Comparison of ENCODE assay signal across 24 cellular contexts in genomic region chr13:110322828-110323171, GRCh38. TPM values are rescaled to one million over a fixed set of nuclear protein-coding genes. Genes with fewer than 3 reads are reported as not detected.
DNase-seq lines count a peak whose midpoint lies in the region; ATAC-seq, FAIRE-seq and TF ChIP-seq lines count a peak whose summit lies in the region.
"Had no signal": no experiment of that assay in that cellular context is flagged by ENCODE, and none has a peak within 500 bp of the region (broad histone marks: within the 10 kb centered on the region; RNA-seq: fewer than 3 reads in every experiment).

No MANE protein-coding gene starts in this region.

- FAIRE-seq in astrocyte (lab: Jason Lieb, UNC): peak; percentile 23
- FAIRE-seq in HTR-8/SVneo (lab: Jason Lieb, UNC): no peak
- FAIRE-seq: A204.1, G401.6, GM18507 had no signal

- H2AFZ ChIP-seq in astrocyte (ENCODE audit: low read depth, low read length): no peak overlapping the region
- no peak overlapping the region for H2AFZ ChIP-seq in mesenchymal stem cell (ENCODE audit: low read depth, low read length)

- no peak for TF ChIP-seq EP300 in stomach (IDR thresholded peaks at IDR 0.05)

- no peak overlapping the region for H2BK12ac ChIP-seq in mesenchymal stem cell (ENCODE audit: low read length in 2 of 2)

- peaks cover 86% of the 10 kb centered on the region for H3K4me1 Mint-ChIP-seq in astrocyte (ENCODE audit: low read depth, unreplicated experiment)
- peaks cover 9% of the 10 kb centered on the region for H3K4me1 Mint-ChIP-seq in Calu3 (ENCODE audit: low read depth, unreplicated experiment)
- H3K4me1 Mint-ChIP-seq: stimulated activated naive B cell treated with anti-CD40 and anti-IgM and Interleukin-4, amounts not matched to agents 10 μg/mL and 1 μg/mL and 100 μg/mL, for 72 hours had no signal

- H2BK120ac ChIP-seq in mesenchymal stem cell (ENCODE audit: low read depth, low read length): no peak overlapping the region

- no peak overlapping the region for H3K23ac ChIP-seq in mesenchymal stem cell (ENCODE audit: low read length in 2 of 2)

- TF ChIP-seq CTCF in A673 (conservative IDR thresholded peaks at IDR 0.05; ENCODE audit: low read depth, low read length) (no peak), astrocyte (IDR thresholded peaks at IDR 0.05; ENCODE audit: insufficient read depth, low read depth, low read length) (no peak), stomach (IDR thresholded peaks at IDR 0.05) (no peak), Calu3 (IDR thresholded peaks at IDR 0.05; ENCODE audit: unreplicated experiment) (no peak)

- H2AK5ac ChIP-seq in mesenchymal stem cell (ENCODE audit: low read length, severe bottlenecking): peak overlapping the region; percentile 97

- H3K9ac ChIP-seq in astrocyte (ENCODE audit: low read length) (peak overlapping the region; percentile 45), mesenchymal stem cell (ENCODE audit: low read length) (no peak overlapping the region)
- H3K9ac ChIP-seq: SK-N-SH had no signal

- no peaks in the 10 kb centered on the region for H3K9me3 ChIP-seq in A673 (ENCODE audit: low read depth, low read length, poor library complexity, severe bottlenecking)
- no peaks in the 10 kb centered on the region for H3K9me3 ChIP-seq in astrocyte (ENCODE audit: insufficient read depth, low read depth, low read length)
- H3K9me3 ChIP-seq in mesenchymal stem cell (ENCODE audit: control insufficient read depth, low read length): no peaks in the 10 kb centered on the region
- no peaks in the 10 kb centered on the region for H3K9me3 ChIP-seq in stomach
- H3K9me3 ChIP-seq: BE2C, SK-N-SH, spleen had no signal

- no peak for ATAC-seq in SK-N-SH treated with all-trans-retinoic acid at 6 μM for 48 hours
- ATAC-seq: stimulated activated naive B cell treated with anti-CD40 and anti-IgM and Interleukin-4, amounts not matched to agents 10 μg/mL and 1 μg/mL and 100 μg/mL, for 72 hours had no signal

- no peak for DNase-seq in A673 (ENCODE audit: low spot score)
- no peak for DNase-seq in astrocyte (ENCODE audit: low read depth)
- DNase-seq in mesenchymal stem cell: no peak
- no peak for DNase-seq in stomach
- DNase-seq in HTR-8/SVneo (ENCODE audit: insufficient read length, low spot score): no peak
- no peak for DNase-seq in DMS79 (lab: John Stamatoyannopoulos, UW)
- no peak for DNase-seq in Calu3
- DNase-seq: activated CD4-positive, alpha-beta T cell treated with anti-CD3 and anti-CD28 coated beads for 4 hours; activated naive CD4-positive, alpha-beta T cell; activated T-cell treated with anti-CD3 and anti-CD28 coated beads, Interleukin-2, amount 50 U/mL, for 24 hours; BE2C; Kasumi-1; NCI-H187 treated with DMSO at 0.1 percent for 48 hours; SK-N-SH; spleen; stimulated activated CD4-positive, alpha-beta T cell treated with anti-CD3 and anti-CD28 coated beads, Interleukin-2, amount 100 ng/mL, for 48 hours; stimulated activated naive B cell treated with anti-CD40 and anti-IgM and Interleukin-4, amounts not matched to agents 10 μg/mL and 1 μg/mL and 100 μg/mL, for 72 hours had no signal

- no peaks in the 10 kb centered on the region for H3K27me3 Mint-ChIP-seq in astrocyte (ENCODE audit: low read depth, unreplicated experiment)
- no peaks in the 10 kb centered on the region for H3K27me3 Mint-ChIP-seq in Calu3 (ENCODE audit: unreplicated experiment)

- H3K14ac ChIP-seq in mesenchymal stem cell (ENCODE audit: low read length in 2 of 2): no peak overlapping the region

- no peak overlapping the region for H3K4ac ChIP-seq in mesenchymal stem cell (ENCODE audit: low read depth in 1 of 2, low read length in 2 of 2)

- H3K4me1 ChIP-seq in A673 (ENCODE audit: insufficient read depth, low read length, poor library complexity, severe bottlenecking): peaks cover 97% of the 10 kb centered on the region
- H3K4me1 ChIP-seq in astrocyte (ENCODE audit: insufficient read depth, low read length): peaks cover 88% of the 10 kb centered on the region
- peaks cover 51% of the 10 kb centered on the region for H3K4me1 ChIP-seq in mesenchymal stem cell (ENCODE audit: control insufficient read depth, insufficient read depth, low read depth, low read length)
- H3K4me1 ChIP-seq in stomach: peaks cover 0 to 90% (median 54%) of the 10 kb centered on the region in 4 donors
- H3K4me1 ChIP-seq: BE2C had no signal

- H3K4me3 ChIP-seq in A673 (ENCODE audit: low read depth, low read length, poor library complexity, severe bottlenecking) (no peak overlapping the region), astrocyte (ENCODE audit: insufficient read depth, low read depth, low read length) (no peak overlapping the region), mesenchymal stem cell (ENCODE audit: insufficient read depth in 1 of 2, low read depth in 1 of 2, low read length in 2 of 2) (no peak overlapping the region), stomach (no peak overlapping the region)
- H3K4me3 ChIP-seq: lung, spleen had no signal

- peaks cover 4% of the 10 kb centered on the region for H4K20me1 ChIP-seq in astrocyte (ENCODE audit: insufficient read depth, low read length)

- POLR2A ChIA-PET in A673 (lab: Charles Lee; ENCODE audit: low non-redundant PET): no interaction called here

- no peak for TF ChIP-seq POLR2A in stomach (IDR thresholded peaks at IDR 0.05)

- H2BK5ac ChIP-seq in mesenchymal stem cell (ENCODE audit: low read depth, low read length, poor library complexity, severe bottlenecking): peak overlapping the region; percentile 93

- 79% methylated on average over 6 of the region's 7 CpGs for WGBS in mesenchymal stem cell
- 71 to 94% (median 86%) methylated on average over 7 of the region's 7 CpGs for WGBS in stomach, 5 donors

- peak overlapping the region; percentile 36 for H4K8ac ChIP-seq in mesenchymal stem cell (ENCODE audit: low read length)

- H2BK15ac ChIP-seq in mesenchymal stem cell (ENCODE audit: low read depth, poor library complexity, severe bottlenecking): no peak overlapping the region

- no peaks in the 10 kb centered on the region for H3K9me3 Mint-ChIP-seq in astrocyte (ENCODE audit: unreplicated experiment)
- H3K9me3 Mint-ChIP-seq in Calu3 (ENCODE audit: low read depth, unreplicated experiment): no peaks in the 10 kb centered on the region
- H3K9me3 Mint-ChIP-seq: activated T-cell treated with anti-CD3 and anti-CD28 coated beads, Interleukin-2, amount 50 U/mL, for 24 hours; stimulated activated naive B cell treated with anti-CD40 and anti-IgM and Interleukin-4, amounts not matched to agents 10 μg/mL and 1 μg/mL and 100 μg/mL, for 72 hours had no signal

- H3K27me3 ChIP-seq in A673 (replicated peaks; ENCODE audit: insufficient read depth, low read depth, low read length, poor library complexity) (no peaks in the 10 kb centered on the region), astrocyte (ENCODE audit: insufficient read depth, low read length) (no peaks in the 10 kb centered on the region), mesenchymal stem cell (ENCODE audit: control insufficient read depth in 1 of 2, insufficient read depth in 1 of 2, low read length in 2 of 2) (no peaks in the 10 kb centered on the region), stomach (no peaks in the 10 kb centered on the region)

- H3K27ac ChIP-seq in A673 (ENCODE audit: low read depth, low read length, poor library complexity, severe bottlenecking) (peak overlapping the region; percentile 24), astrocyte (ENCODE audit: low read depth, low read length) (peak overlapping the region; percentile 79), mesenchymal stem cell (ENCODE audit: low read length, poor library complexity, severe bottlenecking) (peak overlapping the region; percentile 98), stomach (peak overlapping the region in 4 of 5 donors; percentile 60 to 92 (median 73))

- BruUV-seq in A673 (replicated peaks; lab: Mats Ljungman, UMichigan) (no TSS peak), Calu3 (replicated peaks; lab: Mats Ljungman, UMichigan) (no TSS peak)

- H3K4me2 ChIP-seq in astrocyte (ENCODE audit: low read length) (peak overlapping the region; percentile 33), mesenchymal stem cell (ENCODE audit: low read length, poor library complexity, severe bottlenecking) (no peak overlapping the region)
- H3K4me2 ChIP-seq: SK-N-SH had no signal

- intact Hi-C loops in A673 (cut with micrococcal nuclease; ENCODE audit: unreplicated experiment) (loop anchor here (5.0 to 10.0 kb wide), 2 partner anchors 95 to 392 kb away; partner anchors contain the start of gene ING1), stomach (cut with DNase I; ENCODE audit: low total_unique reads) (no loop called here), Calu3 (cut with micrococcal nuclease; ENCODE audit: unreplicated experiment) (no loop called here)

- peaks cover 88% of the 10 kb centered on the region for H3K79me2 ChIP-seq in astrocyte (ENCODE audit: insufficient read depth, low read length)

- H3K36me3 ChIP-seq in A673 (ENCODE audit: insufficient read depth, low read length, poor library complexity, severe bottlenecking): no peaks in the 10 kb centered on the region
- H3K36me3 ChIP-seq in astrocyte (ENCODE audit: insufficient read depth, low read length): peaks cover 15% of the 10 kb centered on the region
- peaks cover 0 to 33% of the 10 kb centered on the region in 2 experiments for H3K36me3 ChIP-seq in mesenchymal stem cell (ENCODE audit: control insufficient read depth in 1 of 2, insufficient read depth in 2 of 2, low read depth in 1 of 2, low read length in 2 of 2)
- H3K36me3 ChIP-seq in stomach: no peaks in the 10 kb centered on the region
- H3K36me3 ChIP-seq: BE2C had no signal

- H4K91ac ChIP-seq in mesenchymal stem cell (ENCODE audit: low read length): peak overlapping the region; percentile 35

- CTCF ChIA-PET in A673 (lab: Charles Lee): no interaction called here
- CTCF ChIA-PET in Calu3 (lab: Charles Lee): no interaction called here

- H3K79me1 ChIP-seq in mesenchymal stem cell (replicated peaks; ENCODE audit: low read length, poor library complexity, severe bottlenecking): no peaks in the 10 kb centered on the region

- H3K18ac ChIP-seq in mesenchymal stem cell (ENCODE audit: low read depth in 1 of 2, low read length in 2 of 2): peak overlapping the region in 1 of 2 experiments; percentile 11

- H3K27ac Mint-ChIP-seq in astrocyte (ENCODE audit: unreplicated experiment) (peak overlapping the region; percentile 81), Calu3 (ENCODE audit: unreplicated experiment) (no peak overlapping the region)
- H3K27ac Mint-ChIP-seq: activated T-cell treated with anti-CD3 and anti-CD28 coated beads, Interleukin-2, amount 50 U/mL, for 24 hours; stimulated activated naive B cell treated with anti-CD40 and anti-IgM and Interleukin-4, amounts not matched to agents 10 μg/mL and 1 μg/mL and 100 μg/mL, for 72 hours had no signal

- H3K4me3 Mint-ChIP-seq in astrocyte (ENCODE audit: unreplicated experiment): peak overlapping the region; percentile 37
- no peak overlapping the region for H3K4me3 Mint-ChIP-seq in Calu3 (ENCODE audit: low read depth, unreplicated experiment)
- H3K4me3 Mint-ChIP-seq: activated T-cell treated with anti-CD3 and anti-CD28 coated beads, Interleukin-2, amount 50 U/mL, for 24 hours; stimulated activated naive B cell treated with anti-CD40 and anti-IgM and Interleukin-4, amounts not matched to agents 10 μg/mL and 1 μg/mL and 100 μg/mL, for 72 hours had no signal

- peaks cover 45% of the 10 kb centered on the region for H3K36me3 Mint-ChIP-seq in astrocyte (ENCODE audit: low read depth, unreplicated experiment)
- H3K36me3 Mint-ChIP-seq in Calu3 (ENCODE audit: insufficient read depth, unreplicated experiment): no peaks in the 10 kb centered on the region
- H3K36me3 Mint-ChIP-seq: stimulated activated naive B cell treated with anti-CD40 and anti-IgM and Interleukin-4, amounts not matched to agents 10 μg/mL and 1 μg/mL and 100 μg/mL, for 72 hours had no signal

RNA-seq across cellular contexts. Expression of gene COL4A2, which starts 15.7 kb away (rescaled TPM):
- total RNA-seq in A673 (2021) (184 and 193 TPM in 2 replicates), astrocyte (1,414 and 1,647 TPM in 2 replicates), stomach (100 to 1,000 TPM; 134 to 531 (median 366) TPM), Calu3 (2022) (0.42 and 1.0 TPM in 2 replicates)
- 2,099 TPM for polyA plus RNA-seq in mesenchymal stem cell (2013, experiment 1 of 2)
- 2,053 TPM for polyA plus RNA-seq in mesenchymal stem cell (2013, experiment 2 of 2)
- 10 to 100 TPM; 24.0 to 96.6 (median 38.4) TPM for polyA plus RNA-seq in stomach
- total RNA-seq: activated CD8-positive, alpha-beta memory T cell treated with anti-CD3 and anti-CD28 coated beads for 36 hours; T-helper 2 cell treated with Interferon-gamma antibody and Interleukin-4, amounts not matched to agents 100 ng/mL and 5 ng/mL, for 36 hours had no signal

RNA-seq across cellular contexts. Expression of gene COL4A1, which starts 15.8 kb away (rescaled TPM):
- total RNA-seq in A673 (2021): 83.9 and 86.0 TPM in 2 replicates
- total RNA-seq in astrocyte: 2,489 and 3,103 TPM in 2 replicates
- 2,271 TPM for polyA plus RNA-seq in mesenchymal stem cell (2013, experiment 1 of 2)
- 2,270 TPM for polyA plus RNA-seq in mesenchymal stem cell (2013, experiment 2 of 2)
- 100 to 1,000 TPM; 132 to 798 (median 175) TPM for total RNA-seq in stomach
- polyA plus RNA-seq in stomach: 10 to 100 TPM; 18.8 to 59.0 (median 30.6) TPM
- total RNA-seq in Calu3 (2022): 0.12 TPM in 1 of 2 replicates, not detected in the other
- total RNA-seq: activated CD8-positive, alpha-beta memory T cell treated with anti-CD3 and anti-CD28 coated beads for 36 hours; T-helper 2 cell treated with Interferon-gamma antibody and Interleukin-4, amounts not matched to agents 100 ng/mL and 5 ng/mL, for 36 hours had no signal

Comparison
In these comparisons a context has a peak if more than half of its experiments do, and no peak if none do; other contexts are left out.
1. H3K27ac ChIP-seq: peak in every context shown above with its lines; median percentile 98 in mesenchymal stem cell; 79 in astrocyte; 73 in stomach; 24 in A673.
2. RNA of gene COL4A2, which starts 15.7 kb away (total RNA-seq): 1,414 to 1,647 TPM in astrocyte, 134 to 531 TPM in stomach and 184 to 193 TPM in A673; 0.42 to 1.0 TPM in Calu3; every median in the first group is over 10 times any median in the second.
3. RNA of gene COL4A1, which starts 15.8 kb away (total RNA-seq): 2,489 to 3,103 TPM in astrocyte, 132 to 798 TPM in stomach and 83.9 to 86.0 TPM in A673; 0.12 TPM in Calu3; every median in the first group is over 10 times any median in the second.